ENCODE assay signal across 8 cellular contexts in genomic region chr14:91228112-91229004, GRCh38. TPM values are rescaled to one million over a fixed set of nuclear protein-coding genes. Genes with fewer than 3 reads are reported as not detected.
DNase-seq lines count a peak whose midpoint lies in the region; TF ChIP-seq lines count a peak whose summit lies in the region.

No MANE protein-coding gene starts in this region.

- in situ Hi-C loops in GM23248 (cut with MboI): no loop called here

- DNase-seq in GM10248 (ENCODE audit: extremely low spot score): peak; percentile 87
- peak; percentile 78 for DNase-seq in GM23248
- DNase-seq in NAMALWA (ENCODE audit: low spot score): peak; percentile 37
- peak; percentile 80 for DNase-seq in activated gamma-delta T cell treated with anti-CD3 and anti-CD28 coated beads, Interleukin-2, amount 50 U/mL, for 16 hours (ENCODE audit: low read depth)
- peak; percentile 52 for DNase-seq in myocyte (ENCODE audit: low read depth)
- DNase-seq in DMS153 (lab: John Stamatoyannopoulos, UW): no peak
- DNase-seq in DMS 273 (lab: John Stamatoyannopoulos, UW; ENCODE audit: unreplicated experiment): no peak
- no peak for DNase-seq in SKM-1 (lab: John Stamatoyannopoulos, UW; ENCODE audit: unreplicated experiment)

- H4K20me1 ChIP-seq in GM23248 (ENCODE audit: insufficient read depth): no peaks in the 10 kb centered on the region

- H3K27me3 ChIP-seq in GM23248 (replicated peaks; ENCODE audit: insufficient read depth): no peaks in the 10 kb centered on the region

- H3K79me2 ChIP-seq in GM23248 (ENCODE audit: insufficient read depth): no peaks in the 10 kb centered on the region

- TF ChIP-seq CTCF in GM10248 (IDR thresholded peaks at IDR 0.05; ENCODE audit: control extremely low read depth, extremely low read depth, low read depth, missing control alignments): no peak

- peak overlapping the region; percentile 33; the same call in 1 of the 2 replicates for H3K27ac ChIP-seq in GM23248

- H3K9me2 ChIP-seq in GM23248 (ENCODE audit: insufficient read depth): no peaks in the 10 kb centered on the region

- CTCF ChIA-PET in GM10248 (lab: Yijun Ruan, JAX): interaction anchor here (1.1 to 1.9 kb wide), 11 partner anchors 10 to 325 kb away, joined by 3 to 7 read pairs (median 4); no protein-coding TSS in a partner anchor

- peak overlapping the region; percentile 20 for H3K4me2 ChIP-seq in GM23248 (ENCODE audit: unreplicated experiment)

- H2AFZ ChIP-seq in GM23248: no peak overlapping the region

- H3K9ac ChIP-seq in GM23248: no peak overlapping the region

- 68 to 70% methylated on average over 14 of the region's 14 CpGs for WGBS in GM23248 (ENCODE audit: low coverage in 1 of 2, low lambda C conversion rate in 2 of 2, missing lambda C conversion rate in 2 of 2), 2 experiments

- no peaks in the 10 kb centered on the region for H3K9me3 ChIP-seq in GM23248 (ENCODE audit: low read depth)

- H3K36me3 ChIP-seq in GM23248 (ENCODE audit: low read depth): no peaks in the 10 kb centered on the region

- H3F3A ChIP-seq in GM23248 (ENCODE audit: insufficient read depth): peaks cover 55% of the 10 kb centered on the region

- H3K4me1 ChIP-seq in GM23248 (ENCODE audit: insufficient read depth): peaks cover 45% of the 10 kb centered on the region

- no peak overlapping the region for H3K4me3 ChIP-seq in GM23248

- POLR2A ChIA-PET in GM10248 (lab: Yijun Ruan, JAX): no interaction called here

RNA-seq across cellular contexts. Expression of gene GPR68, which starts 16.1 kb away (rescaled TPM):
- total RNA-seq in GM23248 (2014; rRNA removed; shearing (Covaris generic)): 8.6 and 10.6 TPM in 2 replicates
- polyA plus RNA-seq in GM23248 (2016; fragmentation: Nextera tagmentation; extraction: Ambion mirVana): 5.1 and 5.7 TPM in 2 replicates
- 0.62 and 1.4 TPM in 2 replicates for total RNA-seq in myocyte
- polyA plus RNA-seq in myocyte (2012): 3.5 TPM

Comparison
In these comparisons a context has a peak if more than half of its experiments do, and no peak if none do; other contexts are left out.
1. DNase-seq: peak in GM10248 (single experiment), GM23248 (single experiment), NAMALWA (single experiment), activated gamma-delta T cell treated with anti-CD3 and anti-CD28 coated beads, Interleukin-2, amount 50 U/mL, for 16 hours (single experiment) and myocyte (single experiment); none in DMS153 (single experiment), DMS 273 (single experiment) and SKM-1 (single experiment).